ENCODE assay signal across 23 cellular contexts in the genomic region with DNA sequence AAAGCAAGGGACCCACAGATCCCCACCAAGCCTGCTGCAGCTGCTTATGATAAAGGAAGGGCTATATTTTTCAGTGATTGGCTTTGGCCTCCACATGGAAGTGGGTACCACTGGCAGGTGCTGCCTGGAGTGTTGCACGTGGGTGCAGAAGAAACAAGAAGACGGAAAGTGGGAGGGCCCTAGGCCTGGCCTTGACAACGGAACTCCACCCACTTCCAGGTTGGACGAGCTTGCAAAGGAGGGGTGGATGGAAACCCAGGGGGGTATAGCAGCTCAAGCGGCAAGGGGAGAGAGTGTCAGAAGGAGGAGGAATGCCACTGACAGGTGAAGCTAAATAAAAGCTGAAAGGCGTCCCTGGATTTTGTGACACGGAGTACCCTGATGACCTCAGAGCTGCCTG.
"Had no signal": no experiment of that assay in that cellular context is flagged by ENCODE, and none has a peak within 500 bp of the region (broad histone marks: within the 10 kb centered on the region; RNA-seq: fewer than 3 reads in every experiment).

No MANE protein-coding gene starts in this region.

- H3K4me1 Mint-ChIP-seq: neural crest cell had no signal

- ATAC-seq: activated CD8-positive, alpha-beta T cell treated with anti-CD3 and anti-CD28 coated beads for 36 hours; foreskin keratinocyte; left lung; T-cell had no signal

- H3K4me3 Mint-ChIP-seq: activated CD4-positive, alpha-beta T cell treated with anti-CD3 and anti-CD28 coated beads, Interleukin-2, amount 10 ng/mL, durations not matched to agents 24 days and 14 days; activated CD8-positive, alpha-beta T cell treated with anti-CD3 and anti-CD28 coated beads for 36 hours; naive B cell; neural crest cell; T-cell had no signal

- H3K27me3 Mint-ChIP-seq: activated CD4-positive, alpha-beta T cell treated with anti-CD3 and anti-CD28 coated beads, Interleukin-2, amount 10 ng/mL, durations not matched to agents 24 days and 14 days; activated CD8-positive, alpha-beta T cell treated with anti-CD3 and anti-CD28 coated beads for 36 hours; naive B cell; T-cell had no signal

- H3K9me3 Mint-ChIP-seq: activated CD4-positive, alpha-beta T cell treated with anti-CD3 and anti-CD28 coated beads, Interleukin-2, amount 10 ng/mL, durations not matched to agents 24 days and 14 days had no signal

- DNase-seq: activated CD4-positive, alpha-beta T cell treated with anti-CD3 and anti-CD28 coated beads, Interleukin-2, amount 10 ng/mL, durations not matched to agents 24 days and 14 days; activated CD8-positive, alpha-beta T cell treated with anti-CD3 and anti-CD28 coated beads for 36 hours; activated gamma-delta T cell treated with Interleukin-2 at 50 U/mL for 16 hours; activated T-cell treated with anti-CD3 and anti-CD28 coated beads, Interleukin-2, amount 50 U/mL, for 48 hours; aorta; brain microvascular endothelial cell; central memory CD4-positive, alpha-beta T cell; colonic mucosa; foreskin keratinocyte; hypothalamus; kidney; left lung; naive B cell; retina; stimulated activated CD4-positive, alpha-beta T cell treated with anti-CD3 and anti-CD28 coated beads, Interleukin-12 subunit alpha, Interleukin-12 subunit beta, amount 100 ng/mL, for 4 hours; stimulated activated CD4-positive, alpha-beta T cell treated with anti-CD3 and anti-CD28 coated beads, Interleukin-1b, Interleukin-23, amount 100 ng/mL, for 48 hours; stimulated activated CD8-positive, alpha-beta memory T cell treated with anti-CD3 and anti-CD28 coated beads, Interleukin-4, amount 100 ng/mL, for 48 hours; stimulated activated naive CD4-positive, alpha-beta T cell treated with Interleukin-2 at 50 U/mL for 16 hours; substantia nigra; T-cell; T1000; tibial artery had no signal

- H3K27ac Mint-ChIP-seq: activated CD4-positive, alpha-beta T cell treated with anti-CD3 and anti-CD28 coated beads, Interleukin-2, amount 10 ng/mL, durations not matched to agents 24 days and 14 days; activated CD8-positive, alpha-beta T cell treated with anti-CD3 and anti-CD28 coated beads for 36 hours; T-cell had no signal
